Comparison of ENCODE assay signal across 8 cellular contexts in the genomic region with DNA sequence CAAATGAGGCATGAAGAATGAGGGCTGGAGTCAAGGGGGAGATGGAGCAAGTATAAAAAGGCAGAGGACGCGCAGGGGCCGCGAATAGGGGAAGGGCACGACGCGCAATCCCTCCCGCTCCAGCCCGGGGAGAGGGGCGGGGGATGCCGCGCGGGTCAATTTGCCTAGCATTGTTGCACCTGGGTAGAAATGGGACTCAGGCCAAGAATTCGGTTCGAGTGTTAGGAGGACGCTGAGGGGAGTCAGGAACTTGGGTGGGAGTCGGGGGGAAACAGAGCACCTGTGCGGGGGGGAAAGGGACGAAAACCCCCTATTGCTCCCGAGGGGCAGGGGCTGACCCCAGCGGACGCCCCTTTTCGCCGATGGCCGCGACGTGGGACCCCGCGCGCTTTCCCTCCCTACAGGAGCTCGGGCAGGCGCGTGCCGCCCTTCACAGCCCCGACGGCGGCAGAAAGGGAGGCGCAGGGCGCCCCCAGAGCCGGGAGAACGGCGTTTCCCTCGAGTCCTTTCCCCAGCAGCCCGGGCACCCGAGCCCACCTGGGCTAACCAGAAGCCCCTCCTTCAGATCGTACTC. TPM values are rescaled to one million over a fixed set of nuclear protein-coding genes. Genes with fewer than 3 reads are reported as not detected.
DNase-seq lines count a peak whose midpoint lies in the region; ATAC-seq and TF ChIP-seq lines count a peak whose summit lies in the region.

No MANE protein-coding gene starts in this region.

- H3K27me3 ChIP-seq in BJ (ENCODE audit: control insufficient read depth, insufficient read depth, low read length) = 0 out of 2 replicates have a peak, but pooled peaks cover 4% of the 10 kb centered on the region
- no peaks in the 10 kb centered on the region for H3K27me3 ChIP-seq in liver (ENCODE audit: control insufficient read depth in 4 of 4, insufficient read depth in 4 of 4, low read length in 3 of 4)

- H3K9me3 ChIP-seq in liver (ENCODE audit: control insufficient read depth in 4 of 4, low read length in 3 of 4) = no peaks in the 10 kb centered on the region

- H3K27ac ChIP-seq in cingulate gyrus (ENCODE audit: low read depth, low read length) = peak overlapping the region; percentile 79
- H3K27ac ChIP-seq in liver (ENCODE audit: low read depth in 1 of 2, low read length in 2 of 2) = peak overlapping the region; percentile 45 to 60

- under 1% methylated on average over 46 of the region's 46 CpGs for WGBS in liver

- peak overlapping the region; percentile 95 for H3K4me3 Mint-ChIP-seq in stimulated activated memory B cell treated with anti-CD40 and anti-IgM and Interleukin-4, amounts not matched to agents 10 μg/mL and 1 μg/mL and 100 μg/mL, for 72 hours

- TF ChIP-seq CTCF in BJ (IDR thresholded peaks at IDR 0.05; ENCODE audit: insufficient read depth, low read depth, low read length) = peak; percentile 22; the same call in 1 of the 2 replicates
- no peak for TF ChIP-seq CTCF in liver (IDR thresholded peaks at IDR 0.05; ENCODE audit: low read depth, low read length, missing input control)

- ATAC-seq in GM19455 (IDR thresholded peaks at IDR 0.05; ENCODE audit: unreplicated experiment) (peak; percentile 14), GM18517 (IDR thresholded peaks at IDR 0.05; ENCODE audit: unreplicated experiment) (no peak)
- peak; percentile 38 for ATAC-seq in stimulated activated memory B cell treated with anti-CD40 and anti-IgM and Interleukin-4, amounts not matched to agents 10 μg/mL and 1 μg/mL and 100 μg/mL, for 72 hours

- H3K36me3 ChIP-seq in BJ (ENCODE audit: control insufficient read depth, insufficient read depth, low read length) (no peaks in the 10 kb centered on the region), liver (ENCODE audit: control insufficient read depth in 4 of 4, insufficient read depth in 3 of 4, low read depth in 1 of 4, low read length in 3 of 4) (peaks cover 0 to 2% (median 0%) of the 10 kb centered on the region in 4 donors)

- peaks cover 5% of the 10 kb centered on the region for H3K36me3 Mint-ChIP-seq in stimulated activated memory B cell treated with anti-CD40 and anti-IgM and Interleukin-4, amounts not matched to agents 10 μg/mL and 1 μg/mL and 100 μg/mL, for 72 hours

- H3K9me3 Mint-ChIP-seq in stimulated activated memory B cell treated with anti-CD40 and anti-IgM and Interleukin-4, amounts not matched to agents 10 μg/mL and 1 μg/mL and 100 μg/mL, for 72 hours = no peaks in the 10 kb centered on the region

- peaks cover 0 to 27% (median 16%) of the 10 kb centered on the region in 4 donors for H3K4me1 ChIP-seq in liver (ENCODE audit: control insufficient read depth in 4 of 4, insufficient read depth in 4 of 4, low read length in 3 of 4)

- peak overlapping the region; percentile 62 for H3K4me3 ChIP-seq in BJ (ENCODE audit: low read depth, low read length)
- peak overlapping the region; percentile 78 to 86 (median 79) for H3K4me3 ChIP-seq in liver (ENCODE audit: low read depth in 1 of 3, low read length in 3 of 3)

- H3K4me1 Mint-ChIP-seq in stimulated activated memory B cell treated with anti-CD40 and anti-IgM and Interleukin-4, amounts not matched to agents 10 μg/mL and 1 μg/mL and 100 μg/mL, for 72 hours = peaks cover 26% of the 10 kb centered on the region

- TF ChIP-seq RAD21 in liver (IDR thresholded peaks at IDR 0.05) = no peak

- CTCF ChIA-PET in BJ (lab: Yijun Ruan, JAX) = interaction anchor here (0.8 to 1.6 kb wide), 4 partner anchors 10 to 284 kb away, joined by 3 to 4 read pairs (median 3); no protein-coding TSS in a partner anchor

- no peak for DNase-seq in BJ (ENCODE audit: low read depth)
- DNase-seq in HuH-7 (ENCODE audit: low spot score) = peak; percentile 34
- peak; percentile 41 for DNase-seq in SW480 (ENCODE audit: low spot score)

- POLR2A ChIA-PET in BJ (lab: Charles Lee) = interaction anchor here (1.3 kb wide), 1 partner anchor 14 kb away, joined by 4 read pairs; no protein-coding TSS in a partner anchor

- H3K27me3 Mint-ChIP-seq in stimulated activated memory B cell treated with anti-CD40 and anti-IgM and Interleukin-4, amounts not matched to agents 10 μg/mL and 1 μg/mL and 100 μg/mL, for 72 hours = no peaks in the 10 kb centered on the region

- peak overlapping the region; percentile 52 to 77 for H3K9ac ChIP-seq in liver (ENCODE audit: low read depth in 1 of 2, low read length in 2 of 2)

- H3K27ac Mint-ChIP-seq in stimulated activated memory B cell treated with anti-CD40 and anti-IgM and Interleukin-4, amounts not matched to agents 10 μg/mL and 1 μg/mL and 100 μg/mL, for 72 hours = peak overlapping the region; percentile 82

TF ChIP-seq in liver, 16 proteins besides CTCF, POLR2A, EP300 and RAD21:
- TF ChIP-seq, protein P1, sequence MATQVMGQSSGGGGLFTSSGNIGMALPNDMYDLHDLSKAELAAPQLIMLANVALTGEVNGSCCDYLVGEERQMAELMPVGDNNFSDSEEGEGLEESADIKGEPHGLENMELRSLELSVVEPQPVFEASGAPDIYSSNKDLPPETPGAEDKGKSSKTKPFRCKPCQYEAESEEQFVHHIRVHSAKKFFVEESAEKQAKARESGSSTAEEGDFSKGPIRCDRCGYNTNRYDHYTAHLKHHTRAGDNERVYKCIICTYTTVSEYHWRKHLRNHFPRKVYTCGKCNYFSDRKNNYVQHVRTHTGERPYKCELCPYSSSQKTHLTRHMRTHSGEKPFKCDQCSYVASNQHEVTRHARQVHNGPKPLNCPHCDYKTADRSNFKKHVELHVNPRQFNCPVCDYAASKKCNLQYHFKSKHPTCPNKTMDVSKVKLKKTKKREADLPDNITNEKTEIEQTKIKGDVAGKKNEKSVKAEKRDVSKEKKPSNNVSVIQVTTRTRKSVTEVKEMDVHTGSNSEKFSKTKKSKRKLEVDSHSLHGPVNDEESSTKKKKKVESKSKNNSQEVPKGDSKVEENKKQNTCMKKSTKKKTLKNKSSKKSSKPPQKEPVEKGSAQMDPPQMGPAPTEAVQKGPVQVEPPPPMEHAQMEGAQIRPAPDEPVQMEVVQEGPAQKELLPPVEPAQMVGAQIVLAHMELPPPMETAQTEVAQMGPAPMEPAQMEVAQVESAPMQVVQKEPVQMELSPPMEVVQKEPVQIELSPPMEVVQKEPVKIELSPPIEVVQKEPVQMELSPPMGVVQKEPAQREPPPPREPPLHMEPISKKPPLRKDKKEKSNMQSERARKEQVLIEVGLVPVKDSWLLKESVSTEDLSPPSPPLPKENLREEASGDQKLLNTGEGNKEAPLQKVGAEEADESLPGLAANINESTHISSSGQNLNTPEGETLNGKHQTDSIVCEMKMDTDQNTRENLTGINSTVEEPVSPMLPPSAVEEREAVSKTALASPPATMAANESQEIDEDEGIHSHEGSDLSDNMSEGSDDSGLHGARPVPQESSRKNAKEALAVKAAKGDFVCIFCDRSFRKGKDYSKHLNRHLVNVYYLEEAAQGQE (IDR thresholded peaks at IDR 0.05) = no peak
- TF ChIP-seq EGR1 (IDR thresholded peaks at IDR 0.05; ENCODE audit: low read depth in 2 of 2) = no peak
- no peak for TF ChIP-seq TAF1 (conservative IDR thresholded peaks at IDR 0.05)
- TF ChIP-seq SP1 (IDR thresholded peaks at IDR 0.05) = no peak
- TF ChIP-seq HNF4A (conservative IDR thresholded peaks at IDR 0.05) = no peak
- TF ChIP-seq, protein P2, sequence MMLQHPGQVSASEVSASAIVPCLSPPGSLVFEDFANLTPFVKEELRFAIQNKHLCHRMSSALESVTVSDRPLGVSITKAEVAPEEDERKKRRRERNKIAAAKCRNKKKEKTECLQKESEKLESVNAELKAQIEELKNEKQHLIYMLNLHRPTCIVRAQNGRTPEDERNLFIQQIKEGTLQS (IDR thresholded peaks at IDR 0.05) = no peak
- TF ChIP-seq, protein P3, sequence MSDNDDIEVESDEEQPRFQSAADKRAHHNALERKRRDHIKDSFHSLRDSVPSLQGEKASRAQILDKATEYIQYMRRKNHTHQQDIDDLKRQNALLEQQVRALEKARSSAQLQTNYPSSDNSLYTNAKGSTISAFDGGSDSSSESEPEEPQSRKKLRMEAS (IDR thresholded peaks at IDR 0.05) = no peak
- TF ChIP-seq, protein P4, sequence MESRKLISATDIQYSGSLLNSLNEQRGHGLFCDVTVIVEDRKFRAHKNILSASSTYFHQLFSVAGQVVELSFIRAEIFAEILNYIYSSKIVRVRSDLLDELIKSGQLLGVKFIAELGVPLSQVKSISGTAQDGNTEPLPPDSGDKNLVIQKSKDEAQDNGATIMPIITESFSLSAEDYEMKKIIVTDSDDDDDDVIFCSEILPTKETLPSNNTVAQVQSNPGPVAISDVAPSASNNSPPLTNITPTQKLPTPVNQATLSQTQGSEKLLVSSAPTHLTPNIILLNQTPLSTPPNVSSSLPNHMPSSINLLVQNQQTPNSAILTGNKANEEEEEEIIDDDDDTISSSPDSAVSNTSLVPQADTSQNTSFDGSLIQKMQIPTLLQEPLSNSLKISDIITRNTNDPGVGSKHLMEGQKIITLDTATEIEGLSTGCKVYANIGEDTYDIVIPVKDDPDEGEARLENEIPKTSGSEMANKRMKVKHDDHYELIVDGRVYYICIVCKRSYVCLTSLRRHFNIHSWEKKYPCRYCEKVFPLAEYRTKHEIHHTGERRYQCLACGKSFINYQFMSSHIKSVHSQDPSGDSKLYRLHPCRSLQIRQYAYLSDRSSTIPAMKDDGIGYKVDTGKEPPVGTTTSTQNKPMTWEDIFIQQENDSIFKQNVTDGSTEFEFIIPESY (IDR thresholded peaks at IDR 0.05) = no peak
- no peak for TF ChIP-seq YY1 (IDR thresholded peaks at IDR 0.05)
- TF ChIP-seq FOXA1 (IDR thresholded peaks at IDR 0.05) = no peak
- no peak for TF ChIP-seq NR2F2 (IDR thresholded peaks at IDR 0.05)
- TF ChIP-seq HNF4G (IDR thresholded peaks at IDR 0.05) = no peak
- TF ChIP-seq GABPA (IDR thresholded peaks at IDR 0.05 in 1 of 2, conservative IDR thresholded peaks at IDR 0.05 in 1 of 2) = no peak

RNA-seq across cellular contexts. Expression of a gene that starts 0.4 kb away (rescaled TPM):
- polyA plus RNA-seq in BJ (2011; rRNA removed) (0.11 and 0.29 TPM in 2 replicates), liver (10 to 100 TPM in 1 of 2 donors, 1 to 10 TPM in 1; 4.8 to 10.2 TPM)
- 0.05 and 0.19 TPM in 2 replicates for polyA minus RNA-seq in BJ (2011; rRNA and poly(A)+ RNA removed)
- total RNA-seq in liver = 10 to 100 TPM; 10.9 to 28.6 TPM
